8 cellular contexts compared by ENCODE assay signal in the genomic region with DNA sequence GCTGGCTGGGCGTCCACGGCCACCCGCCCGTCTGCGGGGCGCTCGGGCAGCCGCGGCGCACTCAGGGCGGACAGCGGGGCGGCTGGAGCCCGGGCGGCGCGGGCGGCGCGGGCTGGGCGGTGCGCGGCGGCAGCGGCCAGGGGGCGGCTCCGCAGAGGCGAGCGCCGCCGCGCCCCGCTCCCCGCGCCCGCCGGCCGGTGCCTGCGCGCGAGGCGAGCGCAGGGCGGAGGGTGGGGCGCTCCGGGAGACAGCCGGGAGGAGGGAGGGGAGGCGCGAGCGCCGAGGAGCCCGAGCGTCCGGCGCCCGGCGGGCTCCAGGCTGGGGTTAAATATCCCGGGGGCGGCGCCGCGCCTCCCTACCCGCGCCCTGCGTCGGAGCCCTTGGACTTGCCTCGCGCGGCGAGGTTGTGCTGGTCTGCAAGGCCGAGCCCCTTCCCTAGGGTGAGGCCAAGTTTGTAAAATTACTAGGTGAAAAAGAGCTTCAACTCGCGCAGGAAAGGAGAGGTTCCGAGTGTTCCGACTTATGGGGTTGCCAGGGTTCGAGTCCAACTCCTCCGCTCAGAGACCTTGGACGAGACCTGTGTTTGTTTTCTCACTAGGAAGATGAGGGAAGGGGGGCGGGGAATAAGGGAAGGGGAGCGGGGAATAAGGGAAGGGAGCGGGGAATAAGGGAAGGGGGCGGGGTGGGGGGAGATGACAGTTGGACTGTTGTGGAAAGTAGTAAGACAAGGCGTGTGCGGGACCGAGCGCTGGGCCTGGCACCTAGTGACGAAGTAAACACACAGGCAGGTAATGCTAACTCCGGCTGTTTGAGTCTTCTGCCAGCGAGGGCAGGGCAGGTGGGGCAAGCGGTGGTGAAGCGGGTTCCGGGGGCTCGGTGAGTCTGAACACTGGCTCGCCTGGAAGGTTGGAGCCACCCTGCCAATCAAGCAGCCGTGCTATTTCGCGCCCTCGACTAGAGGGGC. TPM values are rescaled to one million over a fixed set of nuclear protein-coding genes. Genes with fewer than 3 reads are reported as not detected.
DNase-seq lines count a peak whose midpoint lies in the region; TF ChIP-seq lines count a peak whose summit lies in the region.

A gene (minus strand): TSS at position 301 of the 964 bp plus-strand sequence. CDS start 311 bp downstream, outside the sequence.

- H4K20me1 ChIP-seq in BLaER1 treated with 17β-estradiol and CSF1 and Interleukin-3, amounts not matched to agents 10 nM and 100 nM: peaks cover 0 to 8% (median 0%) of the 10 kb centered on the region in 11 experiments; a peak in 1 of 22 replicates
- no peaks in the 10 kb centered on the region for H4K20me1 ChIP-seq in KMS-11 (ENCODE audit: insufficient read depth)

- 8% methylated on average over 36 of the region's 98 CpGs for WGBS in suprapubic skin

- peaks cover 0 to 17% (median 10%) of the 10 kb centered on the region in 11 experiments; a peak in 14 of 22 replicates for H3K9me3 ChIP-seq in BLaER1 treated with 17β-estradiol and CSF1 and Interleukin-3, amounts not matched to agents 10 nM and 100 nM (replicated peaks in 1 of 11)
- H3K9me3 ChIP-seq in suprapubic skin: no peaks in the 10 kb centered on the region

- peak within 1 kb of the TSS; percentile 49; the same call in 1 of the 2 replicates for H2AFZ ChIP-seq in KMS-11 (ENCODE audit: low read depth)

- no peak for TF ChIP-seq EP300 in suprapubic skin (IDR thresholded peaks at IDR 0.05)

- H3K4me1 ChIP-seq in BLaER1 treated with 17β-estradiol and CSF1 and Interleukin-3, amounts not matched to agents 10 nM and 100 nM: peaks cover 0 to 76% (median 20%) of the 10 kb centered on the region in 10 experiments; a peak in 12 of 20 replicates
- no peaks in the 10 kb centered on the region for H3K4me1 ChIP-seq in KMS-11 (ENCODE audit: low read depth, poor library complexity, severe bottlenecking)
- peaks cover 53% of the 10 kb centered on the region for H3K4me1 ChIP-seq in suprapubic skin

- no peak within 1 kb of the TSS for H3K27ac ChIP-seq in BLaER1 treated with 17β-estradiol and CSF1 and Interleukin-3, amounts not matched to agents 10 nM and 100 nM
- H3K27ac ChIP-seq in KMS-11 (no peak within 1 kb of the TSS), suprapubic skin (peak within 1 kb of the TSS; percentile 73)

- H3K9ac ChIP-seq in BLaER1 treated with 17β-estradiol and CSF1 and Interleukin-3, amounts not matched to agents 10 nM and 100 nM: peak within 1 kb of the TSS in 4 of 11 experiments; percentile 16 to 68 (median 44); a peak in 4 of 22 replicates
- no peak within 1 kb of the TSS for H3K9ac ChIP-seq in KMS-11

- TF ChIP-seq CTCF in KMS-11 (conservative IDR thresholded peaks at IDR 0.05; ENCODE audit: low read depth, low read length) (no peak), suprapubic skin (IDR thresholded peaks at IDR 0.05) (no peak)

- peak within 1 kb of the TSS; percentile 60 to 82 (median 69) for H3K4me2 ChIP-seq in BLaER1 treated with 17β-estradiol and CSF1 and Interleukin-3, amounts not matched to agents 10 nM and 100 nM
- H3K4me2 ChIP-seq in KMS-11: no peak within 1 kb of the TSS

- TF ChIP-seq POLR2A in suprapubic skin (IDR thresholded peaks at IDR 0.05): no peak

- peaks cover 43 to 69% (median 64%) of the 10 kb centered on the region in 11 experiments for H3K27me3 ChIP-seq in BLaER1 treated with 17β-estradiol and CSF1 and Interleukin-3, amounts not matched to agents 10 nM and 100 nM
- H3K27me3 ChIP-seq in KMS-11 (ENCODE audit: insufficient read depth, low read depth) (no peaks in the 10 kb centered on the region), suprapubic skin (peaks cover 6% of the 10 kb centered on the region)

- in situ Hi-C loops in T47D (cut with HindIII; ENCODE audit: low pct_unique_long_range_greater_than_20kb, low sequenced_read_pairs): no loop called here

- DNase-seq in T47D (ENCODE audit: low read depth in 1 of 2, low spot score in 1 of 2): peak; percentile 29 to 60
- DNase-seq in left kidney (ENCODE audit: low read depth, low spot score): peak; percentile 66
- DNase-seq in suprapubic skin (ENCODE audit: low spot score in 2 of 2): no peak
- DNase-seq in NOMO-1 (lab: John Stamatoyannopoulos, UW; ENCODE audit: unreplicated experiment in 2 of 2): no peak
- no peak for DNase-seq in kidney glomerular epithelial cell (lab: John Stamatoyannopoulos, UW)
- DNase-seq in MV-4-11 (lab: John Stamatoyannopoulos, UW): no peak

- H3K4me3 ChIP-seq in BLaER1 treated with 17β-estradiol and CSF1 and Interleukin-3, amounts not matched to agents 10 nM and 100 nM: peak within 1 kb of the TSS; percentile 44 to 66 (median 54)
- no peak within 1 kb of the TSS for H3K4me3 ChIP-seq in KMS-11 (IDR thresholded peaks at IDR 0.05; ENCODE audit: insufficient read depth, low read depth, low read length)
- H3K4me3 ChIP-seq in suprapubic skin: peak within 1 kb of the TSS; percentile 63

- H3K79me2 ChIP-seq in KMS-11 (ENCODE audit: insufficient read depth, low read depth): no peaks in the 10 kb centered on the region

- no peaks in the 10 kb centered on the region for H3K36me3 ChIP-seq in BLaER1 treated with 17β-estradiol and CSF1 and Interleukin-3, amounts not matched to agents 10 nM and 100 nM
- H3K36me3 ChIP-seq in KMS-11 (ENCODE audit: insufficient read depth): no peaks in the 10 kb centered on the region
- H3K36me3 ChIP-seq in suprapubic skin: no peaks in the 10 kb centered on the region

RNA-seq across cellular contexts. Expression of the gene that starts here (rescaled TPM):
- 10 to 100 TPM; 11.1 to 30.0 (median 15.9) TPM for total RNA-seq in suprapubic skin

Comparison
In these comparisons a context has a peak if more than half of its experiments do, and no peak if none do; other contexts are left out.
1. DNase-seq: peak in T47D (2 of 2) and left kidney (single experiment); none in suprapubic skin (0 of 2), NOMO-1 (0 of 2), kidney glomerular epithelial cell (single experiment) and MV-4-11 (single experiment).